In genomic region chr16:709651-710499, GRCh38 we compare ENCODE assay signal across 2 cellular contexts.
A peak's percentile ranks its signal among the peaks of the same experiment; 100 is the strongest.
TF ChIP-seq lines count a peak whose summit lies in the region.

No MANE protein-coding gene starts in this region.

TF ChIP-seq in K562, 482 proteins besides CTCF, POLR2A, EP300 and RAD21 (continues in another document):
- TF ChIP-seq ZBTB7A (IDR thresholded peaks at IDR 0.05; ENCODE audit: borderline replicate concordance, control insufficient read depth, low read depth, low read length): peak; percentile 32; the same call in 1 of the 2 replicates
- no peak for TF ChIP-seq SREBF1 (IDR thresholded peaks at IDR 0.05; ENCODE audit: borderline replicate concordance, low read depth, low read length)
- TF ChIP-seq RBBP5 (IDR thresholded peaks at IDR 0.05; ENCODE audit: borderline replicate concordance, insufficient read depth, low read length, poor library complexity, severe bottlenecking): no peak
- peak; percentile 42; the same call in 1 of the 2 replicates for TF ChIP-seq FOSL1 (tag; conservative IDR thresholded peaks at IDR 0.05)
- TF ChIP-seq FIP1L1 (IDR thresholded peaks at IDR 0.05; ENCODE audit: low read depth, low read length, poor library complexity, severe bottlenecking): no peak
- no peak for TF ChIP-seq U2AF1 (optimal IDR thresholded peaks at IDR 0.05; ENCODE audit: low read depth, low read length)
- no peak for TF ChIP-seq RFX5 (IDR thresholded peaks at IDR 0.05; ENCODE audit: low read depth, low read length)
- TF ChIP-seq MIER1 (IDR thresholded peaks at IDR 0.05; ENCODE audit: low read depth): peak; percentile 87
- TF ChIP-seq, protein P1, sequence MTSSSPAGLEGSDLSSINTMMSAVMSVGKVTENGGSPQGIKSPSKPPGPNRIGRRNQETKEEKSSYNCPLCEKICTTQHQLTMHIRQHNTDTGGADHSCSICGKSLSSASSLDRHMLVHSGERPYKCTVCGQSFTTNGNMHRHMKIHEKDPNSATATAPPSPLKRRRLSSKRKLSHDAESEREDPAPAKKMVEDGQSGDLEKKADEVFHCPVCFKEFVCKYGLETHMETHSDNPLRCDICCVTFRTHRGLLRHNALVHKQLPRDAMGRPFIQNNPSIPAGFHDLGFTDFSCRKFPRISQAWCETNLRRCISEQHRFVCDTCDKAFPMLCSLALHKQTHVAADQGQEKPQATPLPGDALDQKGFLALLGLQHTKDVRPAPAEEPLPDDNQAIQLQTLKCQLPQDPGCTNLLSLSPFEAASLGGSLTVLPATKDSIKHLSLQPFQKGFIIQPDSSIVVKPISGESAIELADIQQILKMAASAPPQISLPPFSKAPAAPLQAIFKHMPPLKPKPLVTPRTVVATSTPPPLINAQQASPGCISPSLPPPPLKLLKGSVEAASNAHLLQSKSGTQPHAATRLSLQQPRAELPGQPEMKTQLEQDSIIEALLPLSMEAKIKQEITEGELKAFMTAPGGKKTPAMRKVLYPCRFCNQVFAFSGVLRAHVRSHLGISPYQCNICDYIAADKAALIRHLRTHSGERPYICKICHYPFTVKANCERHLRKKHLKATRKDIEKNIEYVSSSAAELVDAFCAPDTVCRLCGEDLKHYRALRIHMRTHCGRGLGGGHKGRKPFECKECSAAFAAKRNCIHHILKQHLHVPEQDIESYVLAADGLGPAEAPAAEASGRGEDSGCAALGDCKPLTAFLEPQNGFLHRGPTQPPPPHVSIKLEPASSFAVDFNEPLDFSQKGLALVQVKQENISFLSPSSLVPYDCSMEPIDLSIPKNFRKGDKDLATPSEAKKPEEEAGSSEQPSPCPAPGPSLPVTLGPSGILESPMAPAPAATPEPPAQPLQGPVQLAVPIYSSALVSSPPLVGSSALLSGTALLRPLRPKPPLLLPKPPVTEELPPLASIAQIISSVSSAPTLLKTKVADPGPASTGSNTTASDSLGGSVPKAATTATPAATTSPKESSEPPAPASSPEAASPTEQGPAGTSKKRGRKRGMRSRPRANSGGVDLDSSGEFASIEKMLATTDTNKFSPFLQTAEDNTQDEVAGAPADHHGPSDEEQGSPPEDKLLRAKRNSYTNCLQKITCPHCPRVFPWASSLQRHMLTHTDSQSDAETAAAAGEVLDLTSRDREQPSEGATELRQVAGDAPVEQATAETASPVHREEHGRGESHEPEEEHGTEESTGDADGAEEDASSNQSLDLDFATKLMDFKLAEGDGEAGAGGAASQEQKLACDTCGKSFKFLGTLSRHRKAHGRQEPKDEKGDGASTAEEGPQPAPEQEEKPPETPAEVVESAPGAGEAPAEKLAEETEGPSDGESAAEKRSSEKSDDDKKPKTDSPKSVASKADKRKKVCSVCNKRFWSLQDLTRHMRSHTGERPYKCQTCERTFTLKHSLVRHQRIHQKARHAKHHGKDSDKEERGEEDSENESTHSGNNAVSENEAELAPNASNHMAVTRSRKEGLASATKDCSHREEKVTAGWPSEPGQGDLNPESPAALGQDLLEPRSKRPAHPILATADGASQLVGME (CRISPR knock-in tag; IDR thresholded peaks at IDR 0.05): peak; percentile 96
- no peak for TF ChIP-seq GABPB2 (CRISPR knock-in tag; conservative IDR thresholded peaks at IDR 0.05)
- TF ChIP-seq BCOR (IDR thresholded peaks at IDR 0.05): no peak
- no peak for TF ChIP-seq TFE3 (CRISPR knock-in tag; IDR thresholded peaks at IDR 0.05)
- no peak for TF ChIP-seq ESRRB (CRISPR knock-in tag; IDR thresholded peaks at IDR 0.05; ENCODE audit: borderline replicate concordance)
- no peak for TF ChIP-seq FOXP4 (CRISPR knock-in tag; IDR thresholded peaks at IDR 0.05; ENCODE audit: borderline replicate concordance)
- TF ChIP-seq EP400 (IDR thresholded peaks at IDR 0.05): no peak
- TF ChIP-seq, protein P2, sequence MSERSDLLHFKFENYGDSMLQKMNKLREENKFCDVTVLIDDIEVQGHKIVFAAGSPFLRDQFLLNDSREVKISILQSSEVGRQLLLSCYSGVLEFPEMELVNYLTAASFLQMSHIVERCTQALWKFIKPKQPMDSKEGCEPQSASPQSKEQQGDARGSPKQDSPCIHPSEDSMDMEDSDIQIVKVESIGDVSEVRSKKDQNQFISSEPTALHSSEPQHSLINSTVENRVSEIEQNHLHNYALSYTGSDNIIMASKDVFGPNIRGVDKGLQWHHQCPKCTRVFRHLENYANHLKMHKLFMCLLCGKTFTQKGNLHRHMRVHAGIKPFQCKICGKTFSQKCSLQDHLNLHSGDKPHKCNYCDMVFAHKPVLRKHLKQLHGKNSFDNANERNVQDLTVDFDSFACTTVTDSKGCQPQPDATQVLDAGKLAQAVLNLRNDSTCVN (CRISPR knock-in tag; IDR thresholded peaks at IDR 0.05): no peak
- TF ChIP-seq FOXJ2 (tag; IDR thresholded peaks at IDR 0.05): peak; percentile 53; the same call in 1 of the 2 replicates

TF ChIP-seq in neural cell, 6 proteins besides CTCF, POLR2A, EP300 and RAD21:
- TF ChIP-seq TAF1 (IDR thresholded peaks at IDR 0.05; ENCODE audit: low read depth) (peak; percentile 66), SMC3 (conservative IDR thresholded peaks at IDR 0.05; ENCODE audit: poor library complexity) (peak; percentile 49), POLR2AphosphoS5 (IDR thresholded peaks at IDR 0.05) (peak; percentile 81), MXI1 (conservative IDR thresholded peaks at IDR 0.05; ENCODE audit: poor library complexity, severe bottlenecking) (peak; percentile 99), EZH2 (IDR thresholded peaks at IDR 0.05; ENCODE audit: borderline replicate concordance, insufficient read depth, low read length, poor library complexity, severe bottlenecking) (no peak), REST (IDR thresholded peaks at IDR 0.05; ENCODE audit: borderline replicate concordance) (peak; percentile 96)
TF ChIP-seq in neural cell: peak in this region for 5.
